ENCODE assay signal across 8 cellular contexts in the genomic region with DNA sequence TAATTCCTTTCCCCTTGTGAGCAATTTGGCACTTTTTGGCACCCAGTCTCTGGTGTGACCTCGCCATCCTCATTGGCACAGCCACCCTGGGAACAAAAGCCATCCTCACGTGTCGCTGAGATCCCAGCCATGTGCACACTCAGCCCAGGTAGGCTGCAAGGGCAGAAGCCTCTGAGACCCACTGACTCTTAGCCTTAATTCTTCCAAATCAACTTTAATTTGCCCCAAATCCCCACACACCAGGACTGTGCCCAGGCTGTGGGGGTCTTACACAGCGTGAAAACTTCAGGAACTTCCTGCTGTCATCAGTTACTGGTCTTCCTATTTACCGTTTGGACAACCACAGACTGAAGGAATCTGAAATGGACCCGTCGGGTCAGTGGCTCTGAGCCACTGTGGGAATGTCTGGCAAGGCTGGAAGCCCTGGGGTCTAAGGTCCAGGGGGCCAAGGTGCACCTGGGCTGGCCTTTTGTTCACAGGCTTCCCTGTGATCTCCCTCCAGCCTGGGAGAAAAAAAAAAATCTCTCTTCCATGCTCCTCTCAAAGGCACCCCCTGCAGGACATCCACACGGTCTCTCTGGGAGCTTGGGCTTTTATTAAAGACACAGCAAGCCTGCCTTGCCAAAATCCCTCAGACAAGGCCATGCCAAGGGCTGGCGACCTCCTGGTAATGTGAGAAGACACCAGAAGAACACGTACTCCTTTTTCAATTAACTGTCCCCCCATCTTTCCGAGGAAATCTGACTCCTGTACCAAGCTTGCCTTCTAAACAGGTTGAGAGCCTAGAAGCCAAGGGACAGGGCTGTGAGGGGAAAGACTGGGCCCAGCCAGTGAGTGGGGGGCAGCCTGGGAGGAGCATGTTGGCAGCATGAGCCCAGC. TPM values are rescaled to one million over a fixed set of nuclear protein-coding genes. Genes with fewer than 3 reads are reported as not detected.
A peak's percentile ranks its signal among the peaks of the same experiment; 100 is the strongest.
DNase-seq lines count a peak whose midpoint lies in the region; ATAC-seq and TF ChIP-seq lines count a peak whose summit lies in the region.

No MANE protein-coding gene starts in this region.

- intact Hi-C loops in Panc1 (cut with micrococcal nuclease; ENCODE audit: unreplicated experiment): no loop called here
- intact Hi-C loops in esophagus muscularis mucosa (cut with DNase I): loop anchor here (5.0 kb wide), 1 partner anchor 136 kb away; no protein-coding TSS in a partner anchor

- peaks cover 36% of the 10 kb centered on the region for H3K79me1 ChIP-seq in trophoblast cell (ENCODE audit: low read length)

- H2BK5ac ChIP-seq in trophoblast cell (ENCODE audit: low read depth, low read length, poor library complexity): peak overlapping the region; percentile 23

- H3K4me1 ChIP-seq in ACC112 (ENCODE audit: control insufficient read depth, insufficient read depth, low read length, unreplicated experiment) (peaks cover 45% of the 10 kb centered on the region), HAP-1 (peaks cover 3% of the 10 kb centered on the region; the same call in 1 of the 2 replicates), Panc1 (ENCODE audit: control insufficient read depth, insufficient read depth, low read length) (0 out of 2 replicates have a peak, but pooled peaks cover 3% of the 10 kb centered on the region), esophagus muscularis mucosa (peaks cover 8 to 38% (median 24%) of the 10 kb centered on the region in 4 donors), trophoblast cell (ENCODE audit: control insufficient read depth in 1 of 2, insufficient read depth in 2 of 2, low read length in 2 of 2) (peaks cover 23 to 38% of the 10 kb centered on the region in 2 experiments)

- TF ChIP-seq CTCF in Panc1 (IDR thresholded peaks at IDR 0.05) (peak; percentile 75), esophagus muscularis mucosa (IDR thresholded peaks at IDR 0.05) (peak; percentile 30 to 60 (median 45))

- no TSS peak for BruUV-seq in Panc1 (replicated peaks; lab: Mats Ljungman, UMichigan)

- H3K27ac ChIP-seq in ACC112 (ENCODE audit: low read depth, low read length) (no peak overlapping the region), Panc1 (ENCODE audit: low read length) (no peak overlapping the region), esophagus muscularis mucosa (replicated peaks in 1 of 4) (no peak overlapping the region), trophoblast cell (ENCODE audit: low read depth, low read length) (peak overlapping the region; percentile 13)

- POLR2A ChIA-PET in Panc1 (lab: Charles Lee): interaction anchor here (0.7 kb wide), 1 partner anchor 1259 kb away, joined by 3 read pairs; no protein-coding TSS in a partner anchor

- H3K9me3 ChIP-seq in HAP-1 (no peaks in the 10 kb centered on the region), Panc1 (ENCODE audit: control insufficient read depth, insufficient read depth, low read depth, low read length) (no peaks in the 10 kb centered on the region), esophagus muscularis mucosa (no peaks in the 10 kb centered on the region), trophoblast cell (ENCODE audit: insufficient read depth, low read depth, low read length) (no peaks in the 10 kb centered on the region)

- H4K8ac ChIP-seq in trophoblast cell (ENCODE audit: low read depth, low read length): peak overlapping the region; percentile 23

- H3K27me3 ChIP-seq in ACC112 (ENCODE audit: insufficient read depth, low read length) (no peaks in the 10 kb centered on the region), HAP-1 (ENCODE audit: low read depth) (no peaks in the 10 kb centered on the region), Panc1 (ENCODE audit: control insufficient read depth, insufficient read depth, low read length) (no peaks in the 10 kb centered on the region), esophagus muscularis mucosa (peaks cover 0 to 5% (median 0%) of the 10 kb centered on the region in 4 donors), trophoblast cell (ENCODE audit: insufficient read depth, low read length) (no peaks in the 10 kb centered on the region)

- H2BK120ac ChIP-seq in trophoblast cell (ENCODE audit: insufficient read depth, low read length, poor library complexity): peak overlapping the region; percentile 96

- H2AK5ac ChIP-seq in trophoblast cell (ENCODE audit: low read length): peak overlapping the region; percentile 65

- DNase-seq in HAP-1 (ENCODE audit: low spot score in 2 of 2) (peak; percentile 20 to 54), Panc1 (ENCODE audit: low read depth, low spot score) (no peak), esophagus muscularis mucosa (ENCODE audit: extremely low spot score) (no peak), trophoblast cell (peak; percentile 55 to 75)
- no peak for DNase-seq in activated effector memory CD4-positive, alpha-beta T cell treated with Interleukin-2 at 50 U/mL for 16 hours

- no peak overlapping the region for H4K12ac ChIP-seq in trophoblast cell (ENCODE audit: low read depth, low read length)

- 53% methylated on average over 8 of the region's 11 CpGs for WGBS in esophagus muscularis mucosa
- no CpG with 5 or more reads among the region's 11 CpGs for WGBS in trophoblast cell (ENCODE audit: extremely low coverage, insufficient coverage, insufficient read length)

- no peak for TF ChIP-seq EP300 in esophagus muscularis mucosa (IDR thresholded peaks at IDR 0.05)

- H2BK12ac ChIP-seq in trophoblast cell (ENCODE audit: low read length): peak overlapping the region; percentile 100

- H3K36me3 ChIP-seq in ACC112 (ENCODE audit: insufficient read depth, low read length): no peaks in the 10 kb centered on the region
- H3K36me3 ChIP-seq in HAP-1 (replicated peaks): no peaks in the 10 kb centered on the region
- H3K36me3 ChIP-seq in Panc1 (ENCODE audit: control insufficient read depth, insufficient read depth, low read length): no peaks in the 10 kb centered on the region
- H3K36me3 ChIP-seq in esophagus muscularis mucosa: no peaks in the 10 kb centered on the region
- H3K36me3 ChIP-seq in trophoblast cell (ENCODE audit: control insufficient read depth in 1 of 2, insufficient read depth in 2 of 2, low read length in 2 of 2): no peaks in the 10 kb centered on the region

- H3K4ac ChIP-seq in trophoblast cell (ENCODE audit: low read depth, low read length): peak overlapping the region; percentile 35

- H2AFZ ChIP-seq in ACC112 (ENCODE audit: low read length, unreplicated experiment): peak overlapping the region; percentile 82
- peak overlapping the region; percentile 26 for H2AFZ ChIP-seq in trophoblast cell (ENCODE audit: insufficient read depth, low read length, poor library complexity)

- no peaks in the 10 kb centered on the region for H3K79me2 ChIP-seq in ACC112 (ENCODE audit: control insufficient read depth, insufficient read depth, low read length, unreplicated experiment)
- H3K79me2 ChIP-seq in trophoblast cell (ENCODE audit: control insufficient read depth, insufficient read depth, low read length, poor library complexity): no peaks in the 10 kb centered on the region

- peak overlapping the region; percentile 88 for H4K91ac ChIP-seq in trophoblast cell (ENCODE audit: low read depth, low read length)

- ATAC-seq in Panc1 (peak; percentile 66), HG02798 (IDR thresholded peaks at IDR 0.05; ENCODE audit: poor library complexity, unreplicated experiment) (no peak), GM19328 (IDR thresholded peaks at IDR 0.05; ENCODE audit: unreplicated experiment) (no peak)

- H3K14ac ChIP-seq in trophoblast cell (ENCODE audit: low read length): peak overlapping the region; percentile 72

- no peak overlapping the region for H3K4me2 ChIP-seq in trophoblast cell (ENCODE audit: low read length)

- in situ Hi-C loops in HAP-1 (cut with MboI; ENCODE audit: low sequenced_read_pairs): no loop called here
- in situ Hi-C loops in Panc1 (cut with HindIII; ENCODE audit: low pct_unique_long_range_greater_than_20kb, low sequenced_read_pairs): no loop called here

- H3K4me3 ChIP-seq in ACC112 (ENCODE audit: low read depth, low read length) (no peak overlapping the region), HAP-1 (no peak overlapping the region), Panc1 (ENCODE audit: low read depth in 2 of 2, low read length in 2 of 2) (no peak overlapping the region), esophagus muscularis mucosa (no peak overlapping the region), trophoblast cell (ENCODE audit: low read depth, low read length) (no peak overlapping the region)

- CTCF ChIA-PET in Panc1 (lab: Charles Lee): no interaction called here

- H3K9ac ChIP-seq in trophoblast cell (ENCODE audit: low read length): no peak overlapping the region

- no peak for TF ChIP-seq POLR2A in esophagus muscularis mucosa (IDR thresholded peaks at IDR 0.05; ENCODE audit: low read depth)

- H3K18ac ChIP-seq in trophoblast cell (ENCODE audit: low read length): peak overlapping the region; percentile 27

- no peak overlapping the region for H3K23ac ChIP-seq in trophoblast cell (ENCODE audit: low read length)

RNA-seq across cellular contexts. Expression of gene LAPTM4A, which starts 42.1 kb away (rescaled TPM):
- total RNA-seq in Panc1 (2021; ENCODE audit: unreplicated experiment): 123 TPM
- polyA plus RNA-seq in Panc1 (2012; ENCODE audit: insufficient read length): 105 TPM
- 100 to 1,000 TPM; 154 to 215 (median 192) TPM for total RNA-seq in esophagus muscularis mucosa
- 756 and 800 TPM in 2 replicates for polyA plus RNA-seq in trophoblast cell (2013)

Comparison
In these comparisons a context has a peak if more than half of its experiments do, and no peak if none do; other contexts are left out.
1. DNase-seq: peak in HAP-1 (2 of 2) and trophoblast cell (2 of 2); none in Panc1 (single experiment), esophagus muscularis mucosa (single experiment) and activated effector memory CD4-positive, alpha-beta T cell treated with Interleukin-2 at 50 U/mL for 16 hours (single experiment).